ENCODE assay signal across 1 cellular context in the genomic region with DNA sequence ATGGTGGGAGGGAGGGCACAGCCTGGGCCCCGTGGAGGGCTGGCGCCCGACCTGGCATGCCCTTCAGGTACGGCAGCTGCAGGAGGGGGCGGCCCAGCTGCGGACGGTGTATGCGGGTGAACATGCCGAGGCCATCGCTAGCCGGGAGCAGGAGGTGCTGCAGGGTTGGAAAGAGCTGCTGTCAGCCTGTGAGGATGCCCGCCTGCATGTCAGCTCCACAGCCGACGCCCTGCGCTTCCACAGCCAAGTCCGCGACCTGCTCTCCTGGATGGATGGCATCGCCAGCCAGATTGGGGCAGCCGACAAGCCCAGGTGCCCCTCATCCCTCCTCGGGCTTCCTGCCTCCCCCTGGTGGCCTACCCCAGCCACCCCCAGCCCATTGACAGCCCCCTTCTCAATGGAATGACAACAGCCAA.
TF ChIP-seq lines count a peak whose summit lies in the region.

No MANE protein-coding gene starts in this region.

TF ChIP-seq in WTC11, 78 proteins besides CTCF, POLR2A, EP300 and RAD21 (continued from another document):
- TF ChIP-seq IRF2 (CRISPR knock-in tag; IDR thresholded peaks at IDR 0.05; ENCODE audit: borderline replicate concordance, low read depth) (no peak), CDX4 (CRISPR knock-in tag; IDR thresholded peaks at IDR 0.05; ENCODE audit: borderline replicate concordance) (no peak), TCF7 (CRISPR knock-in tag; IDR thresholded peaks at IDR 0.05; ENCODE audit: low read depth) (no peak)
- TF ChIP-seq, protein P1, sequence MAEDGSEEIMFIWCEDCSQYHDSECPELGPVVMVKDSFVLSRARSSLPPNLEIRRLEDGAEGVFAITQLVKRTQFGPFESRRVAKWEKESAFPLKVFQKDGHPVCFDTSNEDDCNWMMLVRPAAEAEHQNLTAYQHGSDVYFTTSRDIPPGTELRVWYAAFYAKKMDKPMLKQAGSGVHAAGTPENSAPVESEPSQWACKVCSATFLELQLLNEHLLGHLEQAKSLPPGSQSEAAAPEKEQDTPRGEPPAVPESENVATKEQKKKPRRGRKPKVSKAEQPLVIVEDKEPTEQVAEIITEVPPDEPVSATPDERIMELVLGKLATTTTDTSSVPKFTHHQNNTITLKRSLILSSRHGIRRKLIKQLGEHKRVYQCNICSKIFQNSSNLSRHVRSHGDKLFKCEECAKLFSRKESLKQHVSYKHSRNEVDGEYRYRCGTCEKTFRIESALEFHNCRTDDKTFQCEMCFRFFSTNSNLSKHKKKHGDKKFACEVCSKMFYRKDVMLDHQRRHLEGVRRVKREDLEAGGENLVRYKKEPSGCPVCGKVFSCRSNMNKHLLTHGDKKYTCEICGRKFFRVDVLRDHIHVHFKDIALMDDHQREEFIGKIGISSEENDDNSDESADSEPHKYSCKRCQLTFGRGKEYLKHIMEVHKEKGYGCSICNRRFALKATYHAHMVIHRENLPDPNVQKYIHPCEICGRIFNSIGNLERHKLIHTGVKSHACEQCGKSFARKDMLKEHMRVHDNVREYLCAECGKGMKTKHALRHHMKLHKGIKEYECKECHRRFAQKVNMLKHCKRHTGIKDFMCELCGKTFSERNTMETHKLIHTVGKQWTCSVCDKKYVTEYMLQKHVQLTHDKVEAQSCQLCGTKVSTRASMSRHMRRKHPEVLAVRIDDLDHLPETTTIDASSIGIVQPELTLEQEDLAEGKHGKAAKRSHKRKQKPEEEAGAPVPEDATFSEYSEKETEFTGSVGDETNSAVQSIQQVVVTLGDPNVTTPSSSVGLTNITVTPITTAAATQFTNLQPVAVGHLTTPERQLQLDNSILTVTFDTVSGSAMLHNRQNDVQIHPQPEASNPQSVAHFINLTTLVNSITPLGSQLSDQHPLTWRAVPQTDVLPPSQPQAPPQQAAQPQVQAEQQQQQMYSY (CRISPR knock-in tag; IDR thresholded peaks at IDR 0.05): no peak
